Comparison of ENCODE assay signal across 23 cellular contexts in the genomic region with DNA sequence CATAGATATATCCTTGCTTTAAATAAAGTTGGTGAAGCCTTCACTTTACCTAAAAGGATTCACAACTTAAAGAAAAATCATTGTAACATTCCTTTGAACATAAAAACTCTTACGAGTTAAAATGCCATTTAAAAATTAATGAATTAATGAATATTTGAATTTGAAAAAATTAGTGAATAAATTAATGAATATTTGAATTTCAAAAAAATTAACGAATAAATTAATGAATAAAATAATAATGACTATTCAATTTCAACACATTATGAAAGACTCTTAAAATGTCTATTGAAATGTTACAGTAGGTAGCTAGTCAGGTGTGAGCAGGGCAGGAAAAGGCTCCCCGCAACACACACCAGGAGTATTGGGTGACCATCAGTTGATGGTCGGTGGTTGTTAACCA. TPM values are rescaled to one million over a fixed set of nuclear protein-coding genes. Genes with fewer than 3 reads are reported as not detected.
DNase-seq lines count a peak whose midpoint lies in the region; ATAC-seq, FAIRE-seq and TF ChIP-seq lines count a peak whose summit lies in the region.
"Had no signal": no experiment of that assay in that cellular context is flagged by ENCODE, and none has a peak within 500 bp of the region (broad histone marks: within the 10 kb centered on the region; RNA-seq: fewer than 3 reads in every experiment).

No MANE protein-coding gene starts in this region.

- DNase-seq in WTC11 (ENCODE audit: low spot score) = no peak
- DNase-seq in frontal cortex (ENCODE audit: low spot score in 2 of 2) = no peak
- DNase-seq in pancreas = no peak
- no peak for DNase-seq in urothelium cell line (ENCODE audit: low spot score)
- DNase-seq in activated CD8-positive, alpha-beta T cell treated with anti-CD3 and anti-CD28 coated beads for 36 hours = no peak
- DNase-seq in stimulated activated CD4-positive, alpha-beta T cell treated with anti-CD3 and anti-CD28 coated beads, Interleukin-12 subunit alpha, Interleukin-12 subunit beta, amount 100 ng/mL, for 4 hours = no peak
- DNase-seq in activated effector memory CD4-positive, alpha-beta T cell treated with Interleukin-2 at 50 U/mL for 16 hours = no peak
- DNase-seq: 8988T; AML-193; Caco-2; Calu3; CD4-positive, alpha-beta T cell; CD8-positive, alpha-beta T cell; DMS79 treated with DMSO at 0.1 percent for 48 hours; GDM1 had no signal

- no peaks in the 10 kb centered on the region for H3K4me1 Mint-ChIP-seq in WTC11
- no peaks in the 10 kb centered on the region for H3K4me1 Mint-ChIP-seq in activated CD8-positive, alpha-beta T cell treated with anti-CD3 and anti-CD28 coated beads for 36 hours (ENCODE audit: low read depth)
- H3K4me1 Mint-ChIP-seq: B cell had no signal

- no peaks in the 10 kb centered on the region for H3K4me1 ChIP-seq in pancreas
- H3K4me1 ChIP-seq: A549; BLaER1 treated with 17β-estradiol and CSF1 and Interleukin-3, amounts not matched to agents 10 nM and 100 nM; Caco-2 had no signal

- H3K27me3 Mint-ChIP-seq in WTC11 (ENCODE audit: low read depth) = no peaks in the 10 kb centered on the region
- H3K27me3 Mint-ChIP-seq in activated CD8-positive, alpha-beta T cell treated with anti-CD3 and anti-CD28 coated beads for 36 hours = no peaks in the 10 kb centered on the region

- intact Hi-C loops in pancreas (cut with DNase I) = no loop called here
- intact Hi-C loops in activated CD8-positive, alpha-beta T cell treated with anti-CD3 and anti-CD28 coated beads for 36 hours (cut with micrococcal nuclease) = no loop called here

- H3K9me3 Mint-ChIP-seq in WTC11 = no peaks in the 10 kb centered on the region
- H3K9me3 Mint-ChIP-seq in activated CD8-positive, alpha-beta T cell treated with anti-CD3 and anti-CD28 coated beads for 36 hours = no peaks in the 10 kb centered on the region
- H3K9me3 Mint-ChIP-seq: CD4-positive, alpha-beta T cell; CD8-positive, alpha-beta T cell had no signal

- ATAC-seq in WTC11 (no peak), pancreas (no peak)
- no peak for ATAC-seq in activated CD8-positive, alpha-beta T cell treated with anti-CD3 and anti-CD28 coated beads for 36 hours
- ATAC-seq: A549; CD8-positive, alpha-beta T cell had no signal

- FAIRE-seq in G401.6 (lab: Jason Lieb, UNC) = peak; percentile 3
- peak; percentile 94 for FAIRE-seq in frontal cortex (lab: Jason Lieb, UNC)
- FAIRE-seq in pancreas (lab: Jason Lieb, UNC) = peak; percentile 90
- no peak for FAIRE-seq in urothelium cell line (lab: Jason Lieb, UNC)
- FAIRE-seq: A549, D721Med, GM12891, GM19239 had no signal

- CTCF ChIA-PET in WTC11 (lab: Charles Lee) = interaction anchor here (0.6 kb wide), 1 partner anchor 533 kb away, joined by 3 read pairs; no protein-coding TSS in a partner anchor
- CTCF ChIA-PET in activated CD8-positive, alpha-beta T cell treated with anti-CD3 and anti-CD28 coated beads for 36 hours (lab: Charles Lee) = no interaction called here

- no peaks in the 10 kb centered on the region for H3K36me3 Mint-ChIP-seq in WTC11
- no peaks in the 10 kb centered on the region for H3K36me3 Mint-ChIP-seq in activated CD8-positive, alpha-beta T cell treated with anti-CD3 and anti-CD28 coated beads for 36 hours (ENCODE audit: low read depth)
- H3K36me3 Mint-ChIP-seq: CD8-positive, alpha-beta T cell had no signal

- H3K27me3 ChIP-seq in pancreas = peaks cover 0 to under 1% (median 0%) of the 10 kb centered on the region in 4 donors
- H3K27me3 ChIP-seq: BLaER1 treated with 17β-estradiol and CSF1 and Interleukin-3, amounts not matched to agents 10 nM and 100 nM had no signal

- no peaks in the 10 kb centered on the region for H3K36me3 ChIP-seq in pancreas
- H3K36me3 ChIP-seq: BLaER1 treated with 17β-estradiol and CSF1 and Interleukin-3, amounts not matched to agents 10 nM and 100 nM had no signal

- H3K27ac Mint-ChIP-seq in WTC11 = no peak overlapping the region
- no peak overlapping the region for H3K27ac Mint-ChIP-seq in activated CD8-positive, alpha-beta T cell treated with anti-CD3 and anti-CD28 coated beads for 36 hours
- H3K27ac Mint-ChIP-seq: B cell; CD4-positive, alpha-beta T cell; CD8-positive, alpha-beta T cell had no signal

- no peaks in the 10 kb centered on the region for H3K9me3 ChIP-seq in pancreas
- H3K9me3 ChIP-seq: A549; BLaER1 treated with 17β-estradiol and CSF1 and Interleukin-3, amounts not matched to agents 10 nM and 100 nM; Caco-2 had no signal

- H3K27ac ChIP-seq in pancreas = no peak overlapping the region
- H3K27ac ChIP-seq: A549; BLaER1 treated with 17β-estradiol and CSF1 and Interleukin-3, amounts not matched to agents 10 nM and 100 nM; C4-2B had no signal

- TF ChIP-seq CTCF in WTC11 (IDR thresholded peaks at IDR 0.05) (no peak), pancreas (IDR thresholded peaks at IDR 0.05) (no peak)
- TF ChIP-seq CTCF in activated CD8-positive, alpha-beta T cell treated with anti-CD3 and anti-CD28 coated beads for 36 hours (IDR thresholded peaks at IDR 0.05) = no peak

- POLR2A ChIA-PET in WTC11 (lab: Charles Lee) = interaction anchor here (0.7 kb wide), 1 partner anchor 220 kb away, joined by 6 read pairs; no protein-coding TSS in a partner anchor
- POLR2A ChIA-PET in activated CD8-positive, alpha-beta T cell treated with anti-CD3 and anti-CD28 coated beads for 36 hours (lab: Charles Lee) = no interaction called here

- no peak overlapping the region for H3K4me3 Mint-ChIP-seq in WTC11
- H3K4me3 Mint-ChIP-seq in activated CD8-positive, alpha-beta T cell treated with anti-CD3 and anti-CD28 coated beads for 36 hours = no peak overlapping the region
- H3K4me3 Mint-ChIP-seq: B cell; CD4-positive, alpha-beta T cell; CD8-positive, alpha-beta T cell had no signal

- 75 to 77% methylated on average over 4 of the region's 4 CpGs for WGBS in pancreas, 2 donors

- no peak overlapping the region for H3K4me3 ChIP-seq in pancreas
- H3K4me3 ChIP-seq: A549; BLaER1 treated with 17β-estradiol and CSF1 and Interleukin-3, amounts not matched to agents 10 nM and 100 nM had no signal

TF ChIP-seq in WTC11, 78 proteins besides CTCF, POLR2A, EP300 and RAD21:
- TF ChIP-seq, protein P1, sequence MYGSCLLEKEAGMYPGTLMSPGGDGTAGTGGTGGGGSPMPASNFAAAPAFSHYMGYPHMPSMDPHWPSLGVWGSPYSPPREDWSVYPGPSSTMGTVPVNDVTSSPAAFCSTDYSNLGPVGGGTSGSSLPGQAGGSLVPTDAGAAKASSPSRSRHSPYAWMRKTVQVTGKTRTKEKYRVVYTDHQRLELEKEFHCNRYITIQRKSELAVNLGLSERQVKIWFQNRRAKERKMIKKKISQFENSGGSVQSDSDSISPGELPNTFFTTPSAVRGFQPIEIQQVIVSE (CRISPR knock-in tag; IDR thresholded peaks at IDR 0.05; ENCODE audit: borderline replicate concordance) = no peak
- TF ChIP-seq HMGA2 (CRISPR knock-in tag; IDR thresholded peaks at IDR 0.05) = peak; percentile 97

RNA-seq across cellular contexts. Expression of gene ARHGAP20, which starts 22.9 kb away (rescaled TPM):
- total RNA-seq in WTC11 (2021) (0.07 to 0.15 TPM (median 0.07 TPM) in 3 replicates), frontal cortex (47.3 TPM), pancreas (under 1 TPM; 0.06 to 0.61 (median 0.29) TPM)
- polyA plus RNA-seq in pancreas = under 1 TPM; 0.05 to 0.23 TPM
- total RNA-seq in activated CD8-positive, alpha-beta T cell treated with anti-CD3 and anti-CD28 coated beads for 36 hours = under 1 TPM; 0.25 to 0.45 TPM
- total RNA-seq: Calu3; CD4-positive, alpha-beta T cell had no signal

Comparison
In these comparisons a context has a peak if more than half of its experiments do, and no peak if none do; other contexts are left out.
1. RNA of gene ARHGAP20, which starts 22.9 kb away (total RNA-seq): 47.3 TPM in frontal cortex (single experiment); 0.06 to 0.61 TPM in pancreas, 0.25 to 0.45 TPM in activated CD8-positive, alpha-beta T cell treated with anti-CD3 and anti-CD28 coated beads for 36 hours and 0.07 to 0.15 TPM in WTC11; every median in the first group is over 10 times any median in the second.